ENCODE assay signal across 1 cellular context in the genomic region with DNA sequence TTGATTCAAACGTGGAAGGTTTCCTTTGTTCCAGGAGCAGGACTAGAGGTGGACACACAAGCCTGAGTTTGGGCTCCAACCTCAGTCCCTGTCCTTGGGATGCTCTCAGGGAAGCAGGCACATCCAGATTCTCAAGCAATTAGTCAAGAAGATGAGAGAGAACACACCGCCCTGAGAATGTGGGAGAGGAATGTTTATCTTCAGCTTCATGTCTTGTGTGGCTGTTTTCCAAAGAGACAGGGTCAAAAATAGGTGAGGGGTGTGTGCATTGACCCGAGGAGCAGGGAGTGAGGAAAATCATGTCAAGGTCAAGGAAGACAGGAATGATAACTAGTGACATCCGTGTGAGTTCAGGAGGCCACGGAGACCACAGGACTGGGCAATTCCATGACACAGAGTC.
TF ChIP-seq lines count a peak whose summit lies in the region.

No MANE protein-coding gene starts in this region.

TF ChIP-seq in H1, 55 proteins besides CTCF, POLR2A, EP300 and RAD21 (continued from another document):
- TF ChIP-seq SP1 (IDR thresholded peaks at IDR 0.05; ENCODE audit: low read depth, low read length) = no peak
- no peak for TF ChIP-seq GABPA (IDR thresholded peaks at IDR 0.05; ENCODE audit: borderline replicate concordance, insufficient read depth, low read length)
- TF ChIP-seq CEBPB (IDR thresholded peaks at IDR 0.05; ENCODE audit: low read depth, low read length) = no peak
- no peak for TF ChIP-seq GTF2F1 (IDR thresholded peaks at IDR 0.05; ENCODE audit: borderline replicate concordance, low read depth, low read length)
- no peak for TF ChIP-seq TAF1 (IDR thresholded peaks at IDR 0.05; ENCODE audit: low read depth, low read length)
- TF ChIP-seq EZH2 (IDR thresholded peaks at IDR 0.05; ENCODE audit: low read depth, low read length, severe bottlenecking) = no peak
- TF ChIP-seq CBX5 (IDR thresholded peaks at IDR 0.05; ENCODE audit: low read depth, low read length) = no peak
- TF ChIP-seq YY1 (IDR thresholded peaks at IDR 0.05; ENCODE audit: low read depth, low read length) = no peak
- no peak for TF ChIP-seq RNF2 (IDR thresholded peaks at IDR 0.05; ENCODE audit: borderline replicate concordance, low read depth, low read length, missing control alignments, poor library complexity, severe bottlenecking)
- TF ChIP-seq KDM1A (IDR thresholded peaks at IDR 0.05; ENCODE audit: borderline replicate concordance, low read length) = no peak
- no peak for TF ChIP-seq RXRA (IDR thresholded peaks at IDR 0.05; ENCODE audit: insufficient read depth, low read depth, low read length)
- TF ChIP-seq TCF12 (IDR thresholded peaks at IDR 0.05; ENCODE audit: low read depth, low read length) = no peak
- no peak for TF ChIP-seq RBBP5 (IDR thresholded peaks at IDR 0.05; ENCODE audit: borderline replicate concordance, low read depth, low read length)
TF ChIP-seq in H1: peak in this region for 0.
